In the genomic region with DNA sequence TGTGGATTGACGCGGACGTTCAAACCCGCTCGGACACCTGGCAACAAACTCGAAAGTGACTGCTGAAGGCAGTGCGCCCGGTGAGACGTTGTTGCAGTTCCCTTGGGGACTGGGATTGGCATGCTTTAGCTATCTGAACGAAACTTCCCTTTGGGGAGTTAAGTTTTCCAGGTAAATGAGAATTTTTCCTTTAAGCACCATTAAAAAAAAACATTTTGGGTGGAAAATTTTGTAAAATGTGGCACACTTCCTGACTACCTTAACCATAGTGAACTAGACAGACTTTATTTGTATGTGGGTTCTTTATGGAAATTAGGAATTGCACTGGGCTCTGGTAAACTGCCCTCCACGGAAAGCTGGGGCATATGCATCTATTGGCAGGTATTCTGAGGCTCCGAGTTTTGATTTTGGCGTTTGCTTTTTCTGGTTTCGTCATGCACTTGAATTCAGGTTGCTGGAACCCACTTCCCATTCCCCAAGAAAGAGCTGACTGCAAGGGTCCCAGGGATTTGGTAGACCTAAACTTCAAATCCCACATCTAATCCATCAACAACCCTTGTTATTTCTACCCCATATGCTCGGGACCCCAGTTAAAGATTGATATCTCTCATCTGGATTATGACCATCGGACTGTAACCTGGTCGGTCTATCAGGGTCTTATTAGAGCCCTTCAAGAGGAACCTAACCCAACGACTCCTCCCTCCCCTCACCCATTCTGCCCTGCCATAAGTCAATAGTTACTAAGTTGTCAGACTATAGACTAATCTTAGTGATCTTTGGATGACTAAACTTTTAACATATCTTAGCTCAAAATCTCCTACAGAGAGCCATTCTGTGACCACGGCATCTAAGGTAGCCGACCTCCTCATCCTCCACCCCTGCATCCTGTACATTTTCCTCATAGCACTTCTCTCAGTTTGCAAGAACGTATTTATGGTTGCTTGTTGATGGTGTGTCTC, we compare ENCODE assay signal across 8 cellular contexts. TPM values are rescaled to one million over a fixed set of nuclear protein-coding genes. Genes with fewer than 3 reads are reported as not detected.
A peak's percentile ranks its signal among the peaks of the same experiment; 100 is the strongest.
DNase-seq lines count a peak whose midpoint lies in the region; ATAC-seq and TF ChIP-seq lines count a peak whose summit lies in the region.

No MANE protein-coding gene starts in this region.

- no peak for TF ChIP-seq POLR2A in testis (IDR thresholded peaks at IDR 0.05)

- no peaks in the 10 kb centered on the region for H3K36me3 ChIP-seq in testis (ENCODE audit: low read depth, missing control alignments)

- no peak for ATAC-seq in activated naive CD8-positive, alpha-beta T cell treated with anti-CD3 and anti-CD28 coated beads, Interleukin-2, amount 10 ng/mL, durations not matched to agents 7 days and 5 days (ENCODE audit: low read depth)
- no peak for ATAC-seq in HG02642 (IDR thresholded peaks at IDR 0.05; ENCODE audit: poor library complexity, unreplicated experiment)

- no peaks in the 10 kb centered on the region for H3K9me3 Mint-ChIP-seq in activated naive CD8-positive, alpha-beta T cell treated with anti-CD3 and anti-CD28 coated beads, Interleukin-2, amount 10 ng/mL, durations not matched to agents 7 days and 5 days

- H3K4me3 Mint-ChIP-seq in activated naive CD8-positive, alpha-beta T cell treated with anti-CD3 and anti-CD28 coated beads, Interleukin-2, amount 10 ng/mL, durations not matched to agents 7 days and 5 days, result peak overlapping the region; percentile 92

- H3K27me3 Mint-ChIP-seq in activated naive CD8-positive, alpha-beta T cell treated with anti-CD3 and anti-CD28 coated beads, Interleukin-2, amount 10 ng/mL, durations not matched to agents 7 days and 5 days, result no peaks in the 10 kb centered on the region

- POLR2A ChIA-PET in activated naive CD8-positive, alpha-beta T cell treated with anti-CD3 and anti-CD28 coated beads, Interleukin-2, amount 10 ng/mL, durations not matched to agents 7 days and 5 days (lab: Charles Lee), result interaction anchor here (1.2 to 3.2 kb wide), 6 partner anchors 9 to 224 kb away, joined by 3 to 62 read pairs (median 5); no protein-coding TSS in a partner anchor

- peak overlapping the region; percentile 79 for H3K27ac ChIP-seq in layer of hippocampus (ENCODE audit: low read depth, low read length)
- peak overlapping the region; percentile 88 to 95 for H3K27ac ChIP-seq in testis

- peaks cover 27% of the 10 kb centered on the region for H3K36me3 Mint-ChIP-seq in activated naive CD8-positive, alpha-beta T cell treated with anti-CD3 and anti-CD28 coated beads, Interleukin-2, amount 10 ng/mL, durations not matched to agents 7 days and 5 days

- no peaks in the 10 kb centered on the region for H3K9me3 ChIP-seq in testis

- H3K4me3 ChIP-seq in testis, result peak overlapping the region; percentile 79 to 95

- TF ChIP-seq CTCF in testis (IDR thresholded peaks at IDR 0.05), result no peak

- H3K27me3 ChIP-seq in layer of hippocampus (ENCODE audit: control insufficient read depth, insufficient read depth, low read length) (no peaks in the 10 kb centered on the region), testis (no peaks in the 10 kb centered on the region)

- intact Hi-C loops in testis (cut with DNase I; ENCODE audit: low total_unique reads), result no loop called here

- peaks cover 52% of the 10 kb centered on the region for H3K4me1 Mint-ChIP-seq in activated naive CD8-positive, alpha-beta T cell treated with anti-CD3 and anti-CD28 coated beads, Interleukin-2, amount 10 ng/mL, durations not matched to agents 7 days and 5 days

- H3K27ac Mint-ChIP-seq in activated naive CD8-positive, alpha-beta T cell treated with anti-CD3 and anti-CD28 coated beads, Interleukin-2, amount 10 ng/mL, durations not matched to agents 7 days and 5 days, result peak overlapping the region; percentile 85

- 20 to 33% methylated on average over 21 of the region's 21 CpGs for WGBS in testis, 2 donors

- DNase-seq in stimulated activated naive CD4-positive, alpha-beta T cell treated with Interleukin-2 at 50 U/mL for 16 hours (lab: John Stamatoyannopoulos, UW), result peak; percentile 18
- no peak for DNase-seq in stimulated activated naive CD4-positive, alpha-beta T cell (lab: John Stamatoyannopoulos, UW)
- DNase-seq in activated naive CD8-positive, alpha-beta T cell treated with anti-CD3 and anti-CD28 coated beads, Interleukin-2, amount 10 ng/mL, durations not matched to agents 7 days and 5 days, result no peak
- DNase-seq in testis, result no peak
- DNase-seq in NK-92 treated with Interleukin-12 subunit alpha and Interleukin-12 subunit beta, amount 100 ng/mL, for 24 hours (lab: John Stamatoyannopoulos, UW), result no peak
- DNase-seq in COLO829 (ENCODE audit: low spot score), result no peak

- H3K4me1 ChIP-seq in testis, result peaks cover 21% of the 10 kb centered on the region

RNA-seq across cellular contexts. Expression of gene DYNLT1, which starts 0.8 kb away (rescaled TPM):
- total RNA-seq in activated naive CD8-positive, alpha-beta T cell treated with anti-CD3 and anti-CD28 coated beads, Interleukin-2, amount 10 ng/mL, durations not matched to agents 7 days and 5 days, result 100 to 1,000 TPM in 1 of 2 experiments, 10 to 100 TPM in 1; 99.9 to 102 TPM
- total RNA-seq in testis, result 100 to 1,000 TPM; 165 to 200 TPM
- 319 TPM for polyA plus RNA-seq in testis (ENCODE audit: insufficient read depth, low read depth, low replicate concordance)

RNA-seq across cellular contexts. Expression of gene SYTL3, which starts 4.5 kb away (rescaled TPM):
- 10 to 100 TPM; 65.3 to 71.7 TPM for total RNA-seq in activated naive CD8-positive, alpha-beta T cell treated with anti-CD3 and anti-CD28 coated beads, Interleukin-2, amount 10 ng/mL, durations not matched to agents 7 days and 5 days
- 10 to 100 TPM; 10.2 to 11.0 TPM for total RNA-seq in testis
- polyA plus RNA-seq in testis (ENCODE audit: insufficient read depth, low read depth, low replicate concordance), result 7.0 TPM

Comparison
In these comparisons a context has a peak if more than half of its experiments do, and no peak if none do; other contexts are left out.
1. RNA of gene SYTL3, which starts 4.5 kb away (total RNA-seq): 65.3 to 71.7 TPM in activated naive CD8-positive, alpha-beta T cell treated with anti-CD3 and anti-CD28 coated beads, Interleukin-2, amount 10 ng/mL, durations not matched to agents 7 days and 5 days; 10.2 to 11.0 TPM in testis; every median in the first group is over 4 times any median in the second.